2 cellular contexts compared by ENCODE assay signal in genomic region chr5:41508696-41509398, GRCh38.
TF ChIP-seq lines count a peak whose summit lies in the region.

No MANE protein-coding gene starts in this region.

TF ChIP-seq in A549, 52 proteins besides CTCF, POLR2A, EP300 and RAD21 (continued from another document):
- TF ChIP-seq PHF8 (IDR thresholded peaks at IDR 0.05; ENCODE audit: borderline replicate concordance, low read depth) (no peak), NPAS2 (CRISPR knock-in tag; IDR thresholded peaks at IDR 0.05; ENCODE audit: borderline replicate concordance) (no peak), HOXB5 (CRISPR knock-in tag; IDR thresholded peaks at IDR 0.05) (no peak), TP53 (CRISPR knock-in tag; IDR thresholded peaks at IDR 0.05) (no peak), FOSL2 (IDR thresholded peaks at IDR 0.05) (no peak), FOSL2 (CRISPR knock-in tag; IDR thresholded peaks at IDR 0.05) (no peak), CBX8 (IDR thresholded peaks at IDR 0.05) (no peak), BCL3 (IDR thresholded peaks at IDR 0.05) (no peak), REST (IDR thresholded peaks at IDR 0.05) (no peak), ZFP36 (IDR thresholded peaks at IDR 0.05; ENCODE audit: borderline replicate concordance, partially characterized antibody) (no peak), HOXB13 (CRISPR knock-in tag; IDR thresholded peaks at IDR 0.05; ENCODE audit: low read depth) (no peak), MAZ (IDR thresholded peaks at IDR 0.05; ENCODE audit: borderline replicate concordance, low read depth, low read length) (no peak), FOSB (CRISPR knock-in tag; IDR thresholded peaks at IDR 0.05) (no peak), BHLHE40 (IDR thresholded peaks at IDR 0.05; ENCODE audit: low read depth, low read length) (no peak), HEYL (CRISPR knock-in tag; IDR thresholded peaks at IDR 0.05) (no peak)
- TF ChIP-seq, protein P1, sequence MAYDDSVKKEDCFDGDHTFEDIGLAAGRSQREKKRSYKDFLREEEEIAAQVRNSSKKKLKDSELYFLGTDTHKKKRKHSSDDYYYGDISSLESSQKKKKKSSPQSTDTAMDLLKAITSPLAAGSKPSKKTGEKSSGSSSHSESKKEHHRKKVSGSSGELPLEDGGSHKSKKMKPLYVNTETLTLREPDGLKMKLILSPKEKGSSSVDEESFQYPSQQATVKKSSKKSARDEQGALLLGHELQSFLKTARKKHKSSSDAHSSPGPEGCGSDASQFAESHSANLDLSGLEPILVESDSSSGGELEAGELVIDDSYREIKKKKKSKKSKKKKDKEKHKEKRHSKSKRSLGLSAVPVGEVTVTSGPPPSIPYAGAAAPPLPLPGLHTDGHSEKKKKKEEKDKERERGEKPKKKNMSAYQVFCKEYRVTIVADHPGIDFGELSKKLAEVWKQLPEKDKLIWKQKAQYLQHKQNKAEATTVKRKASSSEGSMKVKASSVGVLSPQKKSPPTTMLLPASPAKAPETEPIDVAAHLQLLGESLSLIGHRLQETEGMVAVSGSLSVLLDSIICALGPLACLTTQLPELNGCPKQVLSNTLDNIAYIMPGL (CRISPR knock-in tag; IDR thresholded peaks at IDR 0.05; ENCODE audit: borderline replicate concordance) = no peak
- TF ChIP-seq, protein P2, sequence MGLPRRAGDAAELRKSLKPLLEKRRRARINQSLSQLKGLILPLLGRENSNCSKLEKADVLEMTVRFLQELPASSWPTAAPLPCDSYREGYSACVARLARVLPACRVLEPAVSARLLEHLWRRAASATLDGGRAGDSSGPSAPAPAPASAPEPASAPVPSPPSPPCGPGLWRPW (IDR thresholded peaks at IDR 0.05) = no peak
- TF ChIP-seq, protein P3, sequence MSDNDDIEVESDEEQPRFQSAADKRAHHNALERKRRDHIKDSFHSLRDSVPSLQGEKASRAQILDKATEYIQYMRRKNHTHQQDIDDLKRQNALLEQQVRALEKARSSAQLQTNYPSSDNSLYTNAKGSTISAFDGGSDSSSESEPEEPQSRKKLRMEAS (IDR thresholded peaks at IDR 0.05) = no peak
- TF ChIP-seq, protein P4, sequence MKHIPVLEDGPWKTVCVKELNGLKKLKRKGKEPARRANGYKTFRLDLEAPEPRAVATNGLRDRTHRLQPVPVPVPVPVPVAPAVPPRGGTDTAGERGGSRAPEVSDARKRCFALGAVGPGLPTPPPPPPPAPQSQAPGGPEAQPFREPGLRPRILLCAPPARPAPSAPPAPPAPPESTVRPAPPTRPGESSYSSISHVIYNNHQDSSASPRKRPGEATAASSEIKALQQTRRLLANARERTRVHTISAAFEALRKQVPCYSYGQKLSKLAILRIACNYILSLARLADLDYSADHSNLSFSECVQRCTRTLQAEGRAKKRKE (CRISPR knock-in tag; IDR thresholded peaks at IDR 0.05; ENCODE audit: low read depth) = no peak

TF ChIP-seq in neural cell, 6 proteins besides CTCF, POLR2A, EP300 and RAD21:
- TF ChIP-seq REST (IDR thresholded peaks at IDR 0.05; ENCODE audit: borderline replicate concordance) (no peak), SMC3 (conservative IDR thresholded peaks at IDR 0.05; ENCODE audit: poor library complexity) (no peak), POLR2AphosphoS5 (IDR thresholded peaks at IDR 0.05) (no peak), TAF1 (IDR thresholded peaks at IDR 0.05; ENCODE audit: low read depth) (no peak), MXI1 (conservative IDR thresholded peaks at IDR 0.05; ENCODE audit: poor library complexity, severe bottlenecking) (no peak), EZH2 (IDR thresholded peaks at IDR 0.05; ENCODE audit: borderline replicate concordance, insufficient read depth, low read length, poor library complexity, severe bottlenecking) (no peak)
TF ChIP-seq in neural cell: peak in this region for 0.
